11 cellular contexts compared by ENCODE assay signal in genomic region chr6:130033999-130034814, GRCh38. TPM values are rescaled to one million over a fixed set of nuclear protein-coding genes. Genes with fewer than 3 reads are reported as not detected.
A peak's percentile ranks its signal among the peaks of the same experiment; 100 is the strongest.
DNase-seq lines count a peak whose midpoint lies in the region; ATAC-seq, FAIRE-seq and TF ChIP-seq lines count a peak whose summit lies in the region.
"Had no signal": no experiment of that assay in that cellular context is flagged by ENCODE, and none has a peak within 500 bp of the region (broad histone marks: within the 10 kb centered on the region; RNA-seq: fewer than 3 reads in every experiment).

No MANE protein-coding gene starts in this region.

- DNase-seq in activated CD4-positive, CD25-positive, alpha-beta regulatory T cell (lab: John Stamatoyannopoulos, UW), result no peak
- peak; percentile 26 for DNase-seq in T-helper 2 cell treated with Interferon-gamma antibody and Interleukin-4, amounts not matched to agents 5 μg/mL and 100 μg/mL, for 36 hours (ENCODE audit: low spot score)
- DNase-seq in endothelial cell of umbilical vein (ENCODE audit: low read depth, low spot score) (peak; percentile 58), smooth muscle cell (lab: John Stamatoyannopoulos, UW; ENCODE audit: unreplicated experiment) (peak; percentile 2), hippocampal formation (lab: John Stamatoyannopoulos, UW) (no peak), glutamatergic neuron (no peak)
- DNase-seq: NCI-H345 had no signal

- peaks cover 3% of the 10 kb centered on the region for H3K27me3 Mint-ChIP-seq in T-helper 2 cell treated with Interferon-gamma antibody and Interleukin-4, amounts not matched to agents 5 μg/mL and 100 μg/mL, for 36 hours (ENCODE audit: low read depth)
- H3K27me3 Mint-ChIP-seq in glutamatergic neuron (ENCODE audit: unreplicated experiment), result no peaks in the 10 kb centered on the region

- H2AFZ ChIP-seq in endothelial cell of umbilical vein (ENCODE audit: low read depth, low read length) (no peak overlapping the region), smooth muscle cell (ENCODE audit: low read depth) (no peak overlapping the region)

- H3K9me3 Mint-ChIP-seq in T-helper 2 cell treated with Interferon-gamma antibody and Interleukin-4, amounts not matched to agents 5 μg/mL and 100 μg/mL, for 36 hours, result no peaks in the 10 kb centered on the region
- no peaks in the 10 kb centered on the region for H3K9me3 Mint-ChIP-seq in glutamatergic neuron (ENCODE audit: unreplicated experiment)
- H3K9me3 Mint-ChIP-seq: neural crest cell had no signal

- peak; percentile 86 to 88 for ATAC-seq in activated CD4-positive, CD25-positive, alpha-beta regulatory T cell treated with anti-CD3 and anti-CD28 coated beads, Interleukin-2, amount 50 U/mL, for 24 hours
- ATAC-seq in GM19397 (IDR thresholded peaks at IDR 0.05; ENCODE audit: unreplicated experiment), result no peak

- H3K9me3 ChIP-seq in endothelial cell of umbilical vein (replicated peaks; ENCODE audit: control insufficient read depth, insufficient read depth, low read length), result no peaks in the 10 kb centered on the region
- no peaks in the 10 kb centered on the region for H3K9me3 ChIP-seq in smooth muscle cell (replicated peaks; ENCODE audit: low read depth)

- 15% methylated on average over 9 of the region's 9 CpGs for WGBS in smooth muscle cell (ENCODE audit: low lambda C conversion rate)

- H3K79me2 ChIP-seq in endothelial cell of umbilical vein (ENCODE audit: control insufficient read depth, insufficient read depth, low read length) (peaks cover 94% of the 10 kb centered on the region), smooth muscle cell (ENCODE audit: low read depth) (peaks cover 17% of the 10 kb centered on the region)

- H3K27ac ChIP-seq in endothelial cell of umbilical vein (ENCODE audit: insufficient read depth, low read depth, low read length) (peak overlapping the region; percentile 20), smooth muscle cell (ENCODE audit: low read depth) (peak overlapping the region; percentile 80)

- H3K27ac Mint-ChIP-seq in T-helper 2 cell treated with Interferon-gamma antibody and Interleukin-4, amounts not matched to agents 5 μg/mL and 100 μg/mL, for 36 hours, result peak overlapping the region; percentile 42
- H3K27ac Mint-ChIP-seq in glutamatergic neuron (ENCODE audit: unreplicated experiment), result no peak overlapping the region

- H3K4me1 ChIP-seq in endothelial cell of umbilical vein (ENCODE audit: control insufficient read depth, extremely low read depth, insufficient read depth, low read length) (peaks cover 18% of the 10 kb centered on the region), smooth muscle cell (ENCODE audit: low read depth) (peaks cover 12% of the 10 kb centered on the region)

- H3K4me3 ChIP-seq in endothelial cell of umbilical vein (replicated peaks in 1 of 3; ENCODE audit: insufficient read depth in 1 of 3, low read depth in 1 of 3, low read length in 3 of 3), result no peak overlapping the region
- H3K4me3 ChIP-seq in smooth muscle cell, result peak overlapping the region; percentile 19

- POLR2A ChIA-PET in endothelial cell of umbilical vein (lab: Charles Lee), result no interaction called here

- H3K36me3 ChIP-seq in endothelial cell of umbilical vein (ENCODE audit: control insufficient read depth in 2 of 2, extremely low read depth in 1 of 2, insufficient read depth in 2 of 2, low read length in 2 of 2) (peaks cover 3 to 5% of the 10 kb centered on the region in 2 experiments), smooth muscle cell (ENCODE audit: low read depth) (no peaks in the 10 kb centered on the region)

- peaks cover 20% of the 10 kb centered on the region for H3K36me3 Mint-ChIP-seq in T-helper 2 cell treated with Interferon-gamma antibody and Interleukin-4, amounts not matched to agents 5 μg/mL and 100 μg/mL, for 36 hours (ENCODE audit: low read depth)
- H3K36me3 Mint-ChIP-seq in glutamatergic neuron (ENCODE audit: unreplicated experiment), result no peaks in the 10 kb centered on the region

- H3K4me2 ChIP-seq in endothelial cell of umbilical vein (ENCODE audit: insufficient read depth, low read length) (peak overlapping the region; percentile 17), smooth muscle cell (peak overlapping the region; percentile 68)

- no peak for FAIRE-seq in endothelial cell of umbilical vein (lab: Jason Lieb, UNC)
- FAIRE-seq: A204.1 had no signal

- peaks cover 17% of the 10 kb centered on the region for H3F3A ChIP-seq in smooth muscle cell (ENCODE audit: low read depth)

- no peak overlapping the region for H3K9ac ChIP-seq in endothelial cell of umbilical vein (replicated peaks; ENCODE audit: extremely low read depth, insufficient read depth, low read length)
- H3K9ac ChIP-seq in smooth muscle cell (ENCODE audit: low read depth), result no peak overlapping the region

- peaks cover 29% of the 10 kb centered on the region for H4K20me1 ChIP-seq in endothelial cell of umbilical vein (replicated peaks; ENCODE audit: control insufficient read depth, extremely low read depth, insufficient read depth, low read length)
- H4K20me1 ChIP-seq in smooth muscle cell (ENCODE audit: low read depth), result peaks cover 54% of the 10 kb centered on the region

- no peaks in the 10 kb centered on the region for H3K9me1 ChIP-seq in endothelial cell of umbilical vein (replicated peaks; ENCODE audit: control insufficient read depth, extremely low read depth, insufficient read depth, low read length)

- H3K4me1 Mint-ChIP-seq in T-helper 2 cell treated with Interferon-gamma antibody and Interleukin-4, amounts not matched to agents 5 μg/mL and 100 μg/mL, for 36 hours (ENCODE audit: low read depth), result peaks cover 28% of the 10 kb centered on the region
- peaks cover 5% of the 10 kb centered on the region for H3K4me1 Mint-ChIP-seq in glutamatergic neuron (ENCODE audit: low read depth, unreplicated experiment)
- H3K4me1 Mint-ChIP-seq: neural crest cell had no signal

- dilution Hi-C loops in endothelial cell of umbilical vein (cut with MboI; ENCODE audit: extremely low pct_ligation_motif_present, low sequenced_read_pairs), result no loop called here

- intact Hi-C loops in endothelial cell of umbilical vein (cut with micrococcal nuclease), result no loop called here

- peak overlapping the region; percentile 33 for H3K4me3 Mint-ChIP-seq in T-helper 2 cell treated with Interferon-gamma antibody and Interleukin-4, amounts not matched to agents 5 μg/mL and 100 μg/mL, for 36 hours
- no peak overlapping the region for H3K4me3 Mint-ChIP-seq in glutamatergic neuron (ENCODE audit: unreplicated experiment)
- H3K4me3 Mint-ChIP-seq: neural crest cell had no signal

- CTCF ChIA-PET in endothelial cell of umbilical vein (lab: Charles Lee), result interaction anchor here (0.8 kb wide), 1 partner anchor 13 kb away, joined by 3 read pairs; no protein-coding TSS in a partner anchor

- H3K27me3 ChIP-seq in endothelial cell of umbilical vein (ENCODE audit: control insufficient read depth in 2 of 2, insufficient read depth in 2 of 2, low read length in 2 of 2), result no peaks in the 10 kb centered on the region
- H3K27me3 ChIP-seq in smooth muscle cell (ENCODE audit: low read depth), result no peaks in the 10 kb centered on the region

- no peak for TF ChIP-seq CTCF in endothelial cell of umbilical vein (IDR thresholded peaks at IDR 0.05; ENCODE audit: extremely low read depth in 1 of 2, insufficient read depth in 1 of 2, low read depth in 1 of 2, low read length in 2 of 2)
- TF ChIP-seq CTCF in smooth muscle cell (IDR thresholded peaks at IDR 0.05; ENCODE audit: borderline replicate concordance, insufficient read depth, poor library complexity, severe bottlenecking), result no peak
- TF ChIP-seq CTCF in glutamatergic neuron (IDR thresholded peaks at IDR 0.05; ENCODE audit: partially characterized antibody, unreplicated experiment), result no peak

- TF ChIP-seq POLR2A in endothelial cell of umbilical vein (IDR thresholded peaks at IDR 0.05; ENCODE audit: low read depth, low read length), result no peak

- BruUV-seq in endothelial cell of umbilical vein (replicated peaks; lab: Mats Ljungman, UMichigan), result no TSS peak

TF ChIP-seq in endothelial cell of umbilical vein, 7 proteins besides CTCF, POLR2A, EP300 and RAD21:
- TF ChIP-seq POLR2AphosphoS5 (IDR thresholded peaks at IDR 0.05; ENCODE audit: insufficient read depth, low read depth, low read length), result no peak
- TF ChIP-seq FOS (IDR thresholded peaks at IDR 0.05; ENCODE audit: borderline replicate concordance, insufficient read depth, low read length), result peak; percentile 63
- TF ChIP-seq EZH2 (IDR thresholded peaks at IDR 0.05; ENCODE audit: borderline replicate concordance, low read depth, low read length, severe bottlenecking), result no peak
- TF ChIP-seq MYC (IDR thresholded peaks at IDR 0.05; ENCODE audit: low read depth, low read length), result no peak
- TF ChIP-seq JUN (IDR thresholded peaks at IDR 0.05; ENCODE audit: borderline replicate concordance, insufficient read depth, insufficient read length, low read depth), result peak; percentile 26
- no peak for TF ChIP-seq MAX (IDR thresholded peaks at IDR 0.05; ENCODE audit: insufficient read depth, insufficient read length)
- no peak for TF ChIP-seq GATA2 (IDR thresholded peaks at IDR 0.05; ENCODE audit: insufficient read depth, insufficient read length, low read depth, low read length)

RNA-seq across cellular contexts. Expression of gene L3MBTL3, which starts 15.8 kb away (rescaled TPM):
- total RNA-seq in endothelial cell of umbilical vein (77.1 and 86.1 TPM in 2 replicates), smooth muscle cell (14.2 and 18.0 TPM in 2 replicates), glutamatergic neuron (ENCODE audit: unreplicated experiment) (22.8 TPM)
- polyA plus RNA-seq in endothelial cell of umbilical vein (17.0 and 26.5 TPM in 2 replicates), smooth muscle cell (4.1 and 5.4 TPM in 2 replicates)
- 25.9 and 27.1 TPM in 2 replicates for polyA plus RNA-seq in endothelial cell of umbilical vein (2011; cell fraction: cytosol; rRNA removed)
- 70.4 and 91.2 TPM in 2 replicates for polyA plus RNA-seq in endothelial cell of umbilical vein (2011; cell fraction: nucleus; rRNA removed)
- 42.5 and 44.9 TPM in 2 replicates for polyA plus RNA-seq in endothelial cell of umbilical vein (2012)
- 63.5 and 70.3 TPM in 2 replicates for polyA minus RNA-seq in endothelial cell of umbilical vein
- 1.1 TPM for polyA minus RNA-seq in endothelial cell of umbilical vein (2011; cell fraction: cytosol; rRNA and poly(A)+ RNA removed)
- polyA minus RNA-seq in endothelial cell of umbilical vein (2011; cell fraction: nucleus; rRNA and poly(A)+ RNA removed), result 98.3 and 114 TPM in 2 replicates

Comparison
In these comparisons a context has a peak if more than half of its experiments do, and no peak if none do; other contexts are left out.
1. DNase-seq: peak in T-helper 2 cell treated with Interferon-gamma antibody and Interleukin-4, amounts not matched to agents 5 μg/mL and 100 μg/mL, for 36 hours (single experiment), endothelial cell of umbilical vein (single experiment) and smooth muscle cell (single experiment); none in activated CD4-positive, CD25-positive, alpha-beta regulatory T cell (0 of 4), hippocampal formation (0 of 2) and glutamatergic neuron (single experiment).